ENCODE assay signal across 1 cellular context in the genomic region with DNA sequence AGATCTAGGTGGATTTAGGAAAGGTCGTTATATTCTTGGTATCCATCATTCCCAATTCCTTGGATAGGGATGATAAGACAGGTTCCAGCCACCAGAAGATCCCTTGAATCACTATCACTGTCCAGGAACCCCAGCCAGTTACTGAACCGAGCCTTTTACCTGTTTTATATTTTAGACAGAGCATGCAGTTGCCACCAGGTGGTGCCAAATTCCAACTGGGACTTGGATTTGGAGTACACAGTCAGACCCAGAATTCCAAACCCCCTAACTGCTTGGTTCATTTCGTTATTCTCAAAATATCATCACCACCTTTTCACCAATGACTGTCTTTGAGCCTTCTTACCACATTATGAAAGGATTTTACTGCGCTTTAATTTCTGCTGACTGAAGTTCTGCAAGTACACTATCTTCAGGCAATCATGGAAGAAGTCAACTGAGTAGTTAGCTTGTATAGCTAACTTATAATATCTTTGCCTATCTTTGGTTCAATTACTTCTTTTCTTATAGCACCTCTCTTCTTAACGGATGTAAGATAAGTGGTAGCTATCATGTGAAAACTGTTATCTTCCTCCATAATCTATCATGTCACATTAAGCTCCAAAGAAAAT.
A peak's percentile ranks its signal among the peaks of the same experiment; 100 is the strongest.
TF ChIP-seq lines count a peak whose summit lies in the region.

No MANE protein-coding gene starts in this region.

TF ChIP-seq in H1, 55 proteins besides CTCF, POLR2A, EP300 and RAD21:
- TF ChIP-seq BACH1 (IDR thresholded peaks at IDR 0.05; ENCODE audit: low read length) (no peak), TEAD4 (IDR thresholded peaks at IDR 0.05; ENCODE audit: low read depth, low read length) (0 out of 2 replicates have a peak, but pooled peaks have one; percentile 31)
